ENCODE assay signal across 9 cellular contexts in genomic region chr2:232927793-232928563, GRCh38. TPM values are rescaled to one million over a fixed set of nuclear protein-coding genes. Genes with fewer than 3 reads are reported as not detected.
DNase-seq lines count a peak whose midpoint lies in the region; ATAC-seq and TF ChIP-seq lines count a peak whose summit lies in the region.
"Had no signal": no experiment of that assay in that cellular context is flagged by ENCODE, and none has a peak within 500 bp of the region (broad histone marks: within the 10 kb centered on the region; RNA-seq: fewer than 3 reads in every experiment).

No MANE protein-coding gene starts in this region.

- DNase-seq in NCI-H510A (lab: John Stamatoyannopoulos, UW) (peak; percentile 43), NCI-H510A treated with DMSO at 0.1 percent for 48 hours (lab: John Stamatoyannopoulos, UW) (no peak), activated B cell treated with CpG ODN at 0.5 μM for 24 hours (no peak), iPS-NIHi11 (ENCODE audit: low spot score) (peak; percentile 87), suprapubic skin (ENCODE audit: low spot score in 2 of 2) (no peak), KBM-7 (no peak)

- in situ Hi-C loops in KBM-7 (cut with MboI; ENCODE audit: low pct_unique_long_range_greater_than_20kb, low sequenced_read_pairs) = no loop called here

- H3K36me3 Mint-ChIP-seq in activated B cell treated with CpG ODN at 0.5 μM for 24 hours (ENCODE audit: low read depth) = no peaks in the 10 kb centered on the region

- intact Hi-C loops in activated B cell treated with CpG ODN at 0.5 μM for 24 hours (cut with micrococcal nuclease) = no loop called here

- ATAC-seq in activated B cell treated with CpG ODN at 0.5 μM for 24 hours (ENCODE audit: low read depth) (peak; percentile 47), GM18520 (IDR thresholded peaks at IDR 0.05; ENCODE audit: unreplicated experiment) (no peak), HG03460 (IDR thresholded peaks at IDR 0.05; ENCODE audit: unreplicated experiment) (no peak)

- peak overlapping the region; percentile 68 for H3K4me3 ChIP-seq in suprapubic skin
- H3K4me3 ChIP-seq: BLaER1 treated with 17β-estradiol and CSF1 and Interleukin-3, amounts not matched to agents 10 nM and 100 nM had no signal

- CTCF ChIA-PET in activated B cell treated with CpG ODN at 0.5 μM for 24 hours (lab: Charles Lee) = no interaction called here

- no peak for TF ChIP-seq EP300 in suprapubic skin (IDR thresholded peaks at IDR 0.05)

- H3K4me3 Mint-ChIP-seq in activated B cell treated with CpG ODN at 0.5 μM for 24 hours = no peak overlapping the region

- WGBS in suprapubic skin = 5% methylated on average over 9 of the region's 115 CpGs

- H3K27ac Mint-ChIP-seq in activated B cell treated with CpG ODN at 0.5 μM for 24 hours = no peak overlapping the region

- H3K9me3 Mint-ChIP-seq in activated B cell treated with CpG ODN at 0.5 μM for 24 hours = peaks cover 3% of the 10 kb centered on the region

- POLR2A ChIA-PET in activated B cell treated with CpG ODN at 0.5 μM for 24 hours (lab: Charles Lee) = no interaction called here

- TF ChIP-seq CTCF in activated B cell treated with CpG ODN at 0.5 μM for 24 hours (IDR thresholded peaks at IDR 0.05) (no peak), suprapubic skin (IDR thresholded peaks at IDR 0.05) (no peak)

- peaks cover 50% of the 10 kb centered on the region for H3K27me3 Mint-ChIP-seq in activated B cell treated with CpG ODN at 0.5 μM for 24 hours

- no peaks in the 10 kb centered on the region for H3K36me3 ChIP-seq in suprapubic skin
- H3K36me3 ChIP-seq: BLaER1 treated with 17β-estradiol and CSF1 and Interleukin-3, amounts not matched to agents 10 nM and 100 nM had no signal

- peaks cover 37% of the 10 kb centered on the region for H3K4me1 ChIP-seq in suprapubic skin
- H3K4me1 ChIP-seq: BLaER1 treated with 17β-estradiol and CSF1 and Interleukin-3, amounts not matched to agents 10 nM and 100 nM had no signal

- no peak for TF ChIP-seq POLR2A in suprapubic skin (IDR thresholded peaks at IDR 0.05)

- H3K9me3 ChIP-seq in suprapubic skin = no peaks in the 10 kb centered on the region

- peaks cover 40% of the 10 kb centered on the region for H3K27me3 ChIP-seq in suprapubic skin

- peak overlapping the region; percentile 59 for H3K27ac ChIP-seq in suprapubic skin
- H3K27ac ChIP-seq: BLaER1 treated with 17β-estradiol and CSF1 and Interleukin-3, amounts not matched to agents 10 nM and 100 nM had no signal

- peaks cover 11% of the 10 kb centered on the region for H3K4me1 Mint-ChIP-seq in activated B cell treated with CpG ODN at 0.5 μM for 24 hours

RNA-seq across cellular contexts. Expression of gene SNORC, which starts 57.9 kb away (rescaled TPM):
- total RNA-seq in activated B cell treated with CpG ODN at 0.5 μM for 24 hours (0.88 and 2.1 TPM in 2 replicates), suprapubic skin (10 to 100 TPM; 11.7 to 39.7 (median 16.9) TPM)

Comparison
In these comparisons a context has a peak if more than half of its experiments do, and no peak if none do; other contexts are left out.
1. DNase-seq: peak in NCI-H510A (single experiment) and iPS-NIHi11 (single experiment); none in NCI-H510A treated with DMSO at 0.1 percent for 48 hours (single experiment), activated B cell treated with CpG ODN at 0.5 μM for 24 hours (single experiment), suprapubic skin (0 of 2) and KBM-7 (single experiment).